ENCODE assay signal across 8 cellular contexts in the genomic region with DNA sequence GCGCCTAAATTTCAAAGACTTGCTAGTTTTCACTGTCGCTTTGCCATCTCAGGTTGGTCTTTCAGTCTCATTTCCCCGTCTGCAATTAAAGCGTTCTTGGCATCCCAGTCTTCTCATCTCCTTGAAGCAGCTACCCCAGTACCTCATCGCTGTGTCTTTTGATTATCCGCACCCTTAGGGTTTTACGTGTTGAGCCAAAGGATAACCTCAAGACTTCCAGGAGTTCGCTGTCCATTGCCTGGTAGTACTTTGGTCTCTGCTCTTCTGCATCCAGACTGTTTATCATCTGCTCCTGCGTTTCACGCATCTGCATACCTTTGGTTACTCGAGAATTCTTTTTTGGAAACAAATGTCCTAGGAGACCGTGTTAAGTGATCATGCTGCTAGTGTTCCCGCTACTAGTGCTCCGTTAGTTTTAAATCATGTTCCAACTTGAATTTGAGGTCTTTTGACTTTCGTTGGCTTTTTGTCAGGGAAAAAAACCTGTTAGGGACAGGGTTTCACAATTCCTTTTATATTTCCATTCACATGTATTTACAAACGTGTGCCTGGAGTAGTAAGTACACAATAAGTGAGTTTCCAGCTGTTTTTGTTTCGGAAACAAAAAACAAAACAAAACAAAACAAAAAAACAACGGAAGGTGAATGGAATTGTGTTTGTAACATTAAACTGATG. TPM values are rescaled to one million over a fixed set of nuclear protein-coding genes. Genes with fewer than 3 reads are reported as not detected.
DNase-seq lines count a peak whose midpoint lies in the region; ATAC-seq and TF ChIP-seq lines count a peak whose summit lies in the region.

No MANE protein-coding gene starts in this region.

- ATAC-seq in GM19463 (IDR thresholded peaks at IDR 0.05; ENCODE audit: unreplicated experiment) (no peak), GM21786 (IDR thresholded peaks at IDR 0.05; ENCODE audit: unreplicated experiment) (no peak)

- intact Hi-C loops in activated T-helper 2 cell treated with anti-CD3 and anti-CD28 coated beads, Interferon-gamma antibody, Interleukin-2, Interleukin-4, amounts not matched to agents 10 μg/mL and 5 μg/mL and 100 μg/mL, durations not matched to agents 14 hours and 24 hours and 36 hours (cut with micrococcal nuclease): loop anchor here (2.0 kb wide), 2 partner anchors 37 to 49 kb away; a partner anchor contains a TSS

- H3K4me1 ChIP-seq in right atrium auricular region: peaks cover 0 to 39% of the 10 kb centered on the region in 2 donors

- peak overlapping the region; percentile 77 for H3K27ac Mint-ChIP-seq in activated T-helper 2 cell treated with anti-CD3 and anti-CD28 coated beads, Interferon-gamma antibody, Interleukin-2, Interleukin-4, amounts not matched to agents 10 μg/mL and 5 μg/mL and 100 μg/mL, durations not matched to agents 14 hours and 24 hours and 36 hours

- peak overlapping the region; percentile 83 to 96 for H3K27ac ChIP-seq in right atrium auricular region

- TF ChIP-seq CTCF in right atrium auricular region (IDR thresholded peaks at IDR 0.05): no peak

- H3K4me3 ChIP-seq in right atrium auricular region: peak overlapping the region; percentile 74 to 92

- H3K9me3 ChIP-seq in right atrium auricular region: no peaks in the 10 kb centered on the region

- peaks cover 34% of the 10 kb centered on the region for H3K4me1 Mint-ChIP-seq in activated T-helper 2 cell treated with anti-CD3 and anti-CD28 coated beads, Interferon-gamma antibody, Interleukin-2, Interleukin-4, amounts not matched to agents 10 μg/mL and 5 μg/mL and 100 μg/mL, durations not matched to agents 14 hours and 24 hours and 36 hours (ENCODE audit: low read depth)

- H3K4me3 Mint-ChIP-seq in activated T-helper 2 cell treated with anti-CD3 and anti-CD28 coated beads, Interferon-gamma antibody, Interleukin-2, Interleukin-4, amounts not matched to agents 10 μg/mL and 5 μg/mL and 100 μg/mL, durations not matched to agents 14 hours and 24 hours and 36 hours (ENCODE audit: low read depth): peak overlapping the region; percentile 91

- no peaks in the 10 kb centered on the region for H3K36me3 ChIP-seq in right atrium auricular region

- no peaks in the 10 kb centered on the region for H3K27me3 ChIP-seq in right atrium auricular region

- DNase-seq in Daoy (ENCODE audit: low read depth) (peak; percentile 30), HT-29 (ENCODE audit: low spot score) (peak; percentile 61), right atrium auricular region (ENCODE audit: low spot score) (no peak), putamen (ENCODE audit: low spot score) (peak; percentile 20), NCI-H1417 treated with DMSO at 0.1 percent for 48 hours (lab: John Stamatoyannopoulos, UW) (no peak)
- no peak for DNase-seq in activated T-helper 2 cell treated with anti-CD3 and anti-CD28 coated beads, Interferon-gamma antibody, Interleukin-2, Interleukin-4, amounts not matched to agents 10 μg/mL and 5 μg/mL and 100 μg/mL, durations not matched to agents 14 hours and 24 hours and 36 hours (ENCODE audit: low spot score)

- H3K27me3 Mint-ChIP-seq in activated T-helper 2 cell treated with anti-CD3 and anti-CD28 coated beads, Interferon-gamma antibody, Interleukin-2, Interleukin-4, amounts not matched to agents 10 μg/mL and 5 μg/mL and 100 μg/mL, durations not matched to agents 14 hours and 24 hours and 36 hours (ENCODE audit: low read depth): no peaks in the 10 kb centered on the region

- no peaks in the 10 kb centered on the region for H3K9me3 Mint-ChIP-seq in activated T-helper 2 cell treated with anti-CD3 and anti-CD28 coated beads, Interferon-gamma antibody, Interleukin-2, Interleukin-4, amounts not matched to agents 10 μg/mL and 5 μg/mL and 100 μg/mL, durations not matched to agents 14 hours and 24 hours and 36 hours

- H3K36me3 Mint-ChIP-seq in activated T-helper 2 cell treated with anti-CD3 and anti-CD28 coated beads, Interferon-gamma antibody, Interleukin-2, Interleukin-4, amounts not matched to agents 10 μg/mL and 5 μg/mL and 100 μg/mL, durations not matched to agents 14 hours and 24 hours and 36 hours (ENCODE audit: low read depth): peaks cover 20% of the 10 kb centered on the region

RNA-seq across cellular contexts. Expression of a gene that starts 0.9 kb away (rescaled TPM):
- 13.7 and 19.1 TPM in 2 replicates for total RNA-seq in Daoy (2014; rRNA removed; shearing (Covaris generic))
- 21.1 and 23.8 TPM in 2 replicates for total RNA-seq in HT-29 (2014; rRNA removed; shearing (Covaris generic))
- 26.5 and 29.2 TPM in 2 replicates for total RNA-seq in activated T-helper 2 cell treated with anti-CD3 and anti-CD28 coated beads, Interferon-gamma antibody, Interleukin-2, Interleukin-4, amounts not matched to agents 10 μg/mL and 5 μg/mL and 100 μg/mL, durations not matched to agents 14 hours and 24 hours and 36 hours
- total RNA-seq in right atrium auricular region: 10 to 100 TPM; 26.3 to 30.8 TPM

RNA-seq across cellular contexts. Expression of a gene that starts 10.4 kb away (rescaled TPM):
- 3.0 and 6.4 TPM in 2 replicates for total RNA-seq in Daoy (2014; rRNA removed; shearing (Covaris generic))
- total RNA-seq in HT-29 (2014; rRNA removed; shearing (Covaris generic)): 2.6 and 2.8 TPM in 2 replicates
- total RNA-seq in activated T-helper 2 cell treated with anti-CD3 and anti-CD28 coated beads, Interferon-gamma antibody, Interleukin-2, Interleukin-4, amounts not matched to agents 10 μg/mL and 5 μg/mL and 100 μg/mL, durations not matched to agents 14 hours and 24 hours and 36 hours: 7.4 and 8.2 TPM in 2 replicates
- total RNA-seq in right atrium auricular region: 1 to 10 TPM; 4.1 to 4.2 TPM

RNA-seq across cellular contexts. Expression of a gene that starts 28.6 kb away (rescaled TPM):
- 14.0 and 14.5 TPM in 2 replicates for total RNA-seq in Daoy (2014; rRNA removed; shearing (Covaris generic))
- total RNA-seq in HT-29 (2014; rRNA removed; shearing (Covaris generic)): 3.3 and 3.4 TPM in 2 replicates
- 10.1 and 10.9 TPM in 2 replicates for total RNA-seq in activated T-helper 2 cell treated with anti-CD3 and anti-CD28 coated beads, Interferon-gamma antibody, Interleukin-2, Interleukin-4, amounts not matched to agents 10 μg/mL and 5 μg/mL and 100 μg/mL, durations not matched to agents 14 hours and 24 hours and 36 hours
- total RNA-seq in right atrium auricular region: 1 to 10 TPM; 6.3 to 6.8 TPM

RNA-seq across cellular contexts. Expression of a gene that starts 36.5 kb away (rescaled TPM):
- total RNA-seq in Daoy (2014; rRNA removed; shearing (Covaris generic)): 35.9 and 36.3 TPM in 2 replicates
- 21.7 and 23.8 TPM in 2 replicates for total RNA-seq in HT-29 (2014; rRNA removed; shearing (Covaris generic))
- total RNA-seq in activated T-helper 2 cell treated with anti-CD3 and anti-CD28 coated beads, Interferon-gamma antibody, Interleukin-2, Interleukin-4, amounts not matched to agents 10 μg/mL and 5 μg/mL and 100 μg/mL, durations not matched to agents 14 hours and 24 hours and 36 hours: 37.0 and 38.3 TPM in 2 replicates
- total RNA-seq in right atrium auricular region: 10 to 100 TPM; 37.6 to 40.2 TPM

Comparison
In these comparisons a context has a peak if more than half of its experiments do, and no peak if none do; other contexts are left out.
1. DNase-seq: peak in Daoy (single experiment), HT-29 (single experiment) and putamen (single experiment); none in activated T-helper 2 cell treated with anti-CD3 and anti-CD28 coated beads, Interferon-gamma antibody, Interleukin-2, Interleukin-4, amounts not matched to agents 10 μg/mL and 5 μg/mL and 100 μg/mL, durations not matched to agents 14 hours and 24 hours and 36 hours (single experiment), right atrium auricular region (single experiment) and NCI-H1417 treated with DMSO at 0.1 percent for 48 hours (single experiment).